In the genomic region with DNA sequence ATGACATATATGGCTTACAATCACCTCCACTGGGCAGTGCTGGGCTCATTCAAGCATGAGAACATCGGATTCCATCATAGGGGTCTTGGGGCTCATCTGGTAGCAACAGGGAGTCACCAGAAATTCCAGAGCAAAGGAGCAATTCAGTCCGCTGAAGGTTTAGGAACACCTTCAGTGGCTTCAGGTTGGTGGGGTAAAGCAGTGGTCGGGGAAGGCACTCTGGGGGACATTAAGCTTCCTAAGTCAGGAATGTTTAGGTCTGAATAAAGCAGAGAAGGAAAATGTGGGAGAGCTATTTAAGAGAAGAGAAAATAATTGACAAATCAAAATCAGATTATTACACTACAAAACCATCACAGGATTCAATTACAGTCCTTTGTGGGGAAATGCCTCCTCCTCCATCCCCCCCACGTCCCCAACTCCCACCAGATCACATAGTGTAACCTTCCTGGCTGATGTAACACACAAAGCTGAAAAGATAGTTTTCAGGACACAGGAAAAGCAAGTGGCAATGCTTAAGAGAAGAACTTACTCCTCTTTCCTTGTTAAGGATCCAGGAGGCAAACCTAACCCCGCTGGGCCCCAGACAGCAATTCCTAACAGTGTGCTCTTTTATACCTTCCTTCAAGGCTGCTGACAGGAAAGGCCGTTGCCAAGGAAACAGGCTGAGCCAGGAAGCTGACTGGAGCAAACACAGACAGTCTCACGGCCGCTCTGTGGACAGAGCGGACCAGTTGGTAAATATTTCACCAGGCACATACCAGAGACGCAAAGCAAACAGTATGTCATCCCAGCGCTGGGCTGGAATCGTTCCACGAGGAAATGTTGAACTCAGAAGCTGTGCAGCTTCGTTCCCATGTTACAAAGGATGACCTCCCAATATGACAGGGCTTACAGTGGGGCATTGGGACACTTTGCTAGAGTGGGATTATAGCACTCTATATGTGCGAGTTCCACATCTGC, we compare ENCODE assay signal across 1 cellular context.
TF ChIP-seq lines count a peak whose summit lies in the region.

No MANE protein-coding gene starts in this region.

TF ChIP-seq in endothelial cell of umbilical vein, 7 proteins besides CTCF, POLR2A, EP300 and RAD21 (continued from another document):
- TF ChIP-seq MYC (IDR thresholded peaks at IDR 0.05; ENCODE audit: low read depth, low read length) (no peak), FOS (IDR thresholded peaks at IDR 0.05; ENCODE audit: borderline replicate concordance, insufficient read depth, low read length) (peak; percentile 56)
- TF ChIP-seq, protein P1, sequence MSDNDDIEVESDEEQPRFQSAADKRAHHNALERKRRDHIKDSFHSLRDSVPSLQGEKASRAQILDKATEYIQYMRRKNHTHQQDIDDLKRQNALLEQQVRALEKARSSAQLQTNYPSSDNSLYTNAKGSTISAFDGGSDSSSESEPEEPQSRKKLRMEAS (IDR thresholded peaks at IDR 0.05; ENCODE audit: insufficient read depth, insufficient read length): no peak
